11 cellular contexts compared by ENCODE assay signal in the genomic region with DNA sequence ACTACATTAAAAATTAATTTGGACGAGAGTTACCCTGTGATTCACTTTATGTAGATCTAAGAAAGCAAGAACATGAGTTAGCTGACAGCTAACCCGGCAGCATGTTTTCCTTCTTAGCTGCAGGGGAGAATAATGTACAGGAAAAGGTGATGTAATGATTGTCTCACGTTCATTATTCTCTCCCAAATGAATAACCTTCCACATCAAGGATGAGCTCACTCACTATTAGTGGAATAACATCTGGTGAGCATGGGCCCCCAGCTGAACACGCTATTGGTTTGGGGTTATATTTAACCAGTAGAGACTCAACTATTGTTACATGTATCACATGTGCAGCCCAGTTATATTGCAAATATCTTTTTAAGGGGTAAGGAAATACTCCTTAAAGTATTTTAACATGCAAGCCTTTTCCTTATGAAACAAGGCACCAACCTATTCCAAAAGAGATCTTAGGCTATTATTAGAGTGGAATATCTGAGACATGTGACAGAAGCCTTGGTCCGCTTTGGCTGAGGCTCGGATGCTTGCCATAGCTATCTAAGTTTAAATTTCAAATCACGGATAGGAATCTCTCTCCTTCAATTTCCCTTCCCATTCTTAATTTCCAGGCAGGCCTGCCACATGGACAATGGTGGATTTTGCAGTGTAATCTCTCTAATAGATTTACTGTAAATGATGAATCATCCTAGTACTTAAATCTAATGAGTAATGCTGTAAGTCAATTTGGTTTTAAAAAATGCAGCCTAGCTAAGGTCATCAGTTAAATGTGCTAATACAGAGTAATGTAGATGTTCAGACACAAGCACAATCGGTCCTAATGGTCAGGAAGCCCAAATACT.
DNase-seq lines count a peak whose midpoint lies in the region; ATAC-seq, FAIRE-seq and TF ChIP-seq lines count a peak whose summit lies in the region.
"Had no signal": no experiment of that assay in that cellular context is flagged by ENCODE, and none has a peak within 500 bp of the region (broad histone marks: within the 10 kb centered on the region; RNA-seq: fewer than 3 reads in every experiment).

No MANE protein-coding gene starts in this region.

- H3K36me3 Mint-ChIP-seq in CD4-positive, alpha-beta T cell (ENCODE audit: low read depth): no peaks in the 10 kb centered on the region

- DNase-seq in DMS 273 (lab: John Stamatoyannopoulos, UW; ENCODE audit: unreplicated experiment) (peak; percentile 68), NCI-H69 (lab: John Stamatoyannopoulos, UW) (peak; percentile 48), omental fat pad (ENCODE audit: low spot score) (no peak), NCI-H1694 treated with DMSO at 0.1 percent for 48 hours (lab: John Stamatoyannopoulos, UW) (no peak), kidney (no peak)
- no peak for DNase-seq in CD4-positive, alpha-beta T cell
- DNase-seq: activated CD4-positive, alpha-beta T cell treated with anti-CD3 and anti-CD28 coated beads for 4 hours; activated naive CD8-positive, alpha-beta T cell treated with anti-CD3 and anti-CD28 coated beads, Interleukin-2, amount 50 U/mL, for 24 hours; hippocampal formation had no signal

- no peak overlapping the region for H3K9ac ChIP-seq in kidney (ENCODE audit: low read length in 2 of 2)

- no peaks in the 10 kb centered on the region for H3K9me3 ChIP-seq in kidney (ENCODE audit: control insufficient read depth in 1 of 2, low read length in 2 of 2)
- H3K9me3 ChIP-seq in CD4-positive, alpha-beta T cell (ENCODE audit: control insufficient read depth, low read length): no peaks in the 10 kb centered on the region

- H3K9me3 Mint-ChIP-seq in CD4-positive, alpha-beta T cell: no peaks in the 10 kb centered on the region
- H3K9me3 Mint-ChIP-seq: activated naive CD8-positive, alpha-beta T cell treated with anti-CD3 and anti-CD28 coated beads, Interleukin-2, amount 50 U/mL, for 24 hours had no signal

- CTCF ChIA-PET in CD4-positive, alpha-beta T cell (lab: Charles Lee): no interaction called here

- H3K27me3 Mint-ChIP-seq in CD4-positive, alpha-beta T cell: no peaks in the 10 kb centered on the region

- no peaks in the 10 kb centered on the region for H3K4me1 ChIP-seq in kidney (ENCODE audit: control insufficient read depth in 1 of 2, insufficient read depth in 1 of 2, low read depth in 1 of 2, low read length in 2 of 2)

- no peaks in the 10 kb centered on the region for H3K4me1 Mint-ChIP-seq in CD4-positive, alpha-beta T cell (ENCODE audit: low read depth)

- no peak overlapping the region for H3K27ac Mint-ChIP-seq in CD4-positive, alpha-beta T cell
- H3K27ac Mint-ChIP-seq: activated naive CD8-positive, alpha-beta T cell treated with anti-CD3 and anti-CD28 coated beads, Interleukin-2, amount 50 U/mL, for 24 hours had no signal

- no peak overlapping the region for H3K27ac ChIP-seq in kidney (ENCODE audit: low read depth in 2 of 2, low read length in 2 of 2)
- H3K27ac ChIP-seq in CD4-positive, alpha-beta T cell (ENCODE audit: low read depth, low read length): no peak overlapping the region

- H3K4me3 Mint-ChIP-seq in CD4-positive, alpha-beta T cell: no peak overlapping the region
- H3K4me3 Mint-ChIP-seq: activated naive CD8-positive, alpha-beta T cell treated with anti-CD3 and anti-CD28 coated beads, Interleukin-2, amount 50 U/mL, for 24 hours had no signal

- FAIRE-seq in kidney (lab: Jason Lieb, UNC): no peak

- no peak for TF ChIP-seq CTCF in omental fat pad (IDR thresholded peaks at IDR 0.05)
- no peak for TF ChIP-seq CTCF in kidney (IDR thresholded peaks at IDR 0.05; ENCODE audit: borderline replicate concordance, extremely low read depth, insufficient read depth)
- TF ChIP-seq CTCF in CD4-positive, alpha-beta T cell (IDR thresholded peaks at IDR 0.05): no peak

- intact Hi-C loops in kidney (cut with DNase I): no loop called here
- intact Hi-C loops in CD4-positive, alpha-beta T cell (cut with DNase I, micrococcal nuclease): no loop called here

- H3K27me3 ChIP-seq in CD4-positive, alpha-beta T cell (ENCODE audit: control insufficient read depth, insufficient read depth, low read length): peaks cover 9% of the 10 kb centered on the region

- POLR2A ChIA-PET in CD4-positive, alpha-beta T cell (lab: Charles Lee): no interaction called here

- H3K4me3 ChIP-seq in kidney (ENCODE audit: low read length in 2 of 2): no peak overlapping the region

- ATAC-seq in esophagus mucosa (peak; percentile 86), omental fat pad (ENCODE audit: low FRiP score) (peak; percentile 81), GM18870 (IDR thresholded peaks at IDR 0.05; ENCODE audit: unreplicated experiment) (no peak)
- no peak for ATAC-seq in CD4-positive, alpha-beta T cell (ENCODE audit: poor library complexity)
- ATAC-seq: activated naive CD8-positive, alpha-beta T cell treated with anti-CD3 and anti-CD28 coated beads, Interleukin-2, amount 50 U/mL, for 24 hours had no signal

- H3K36me3 ChIP-seq in kidney (ENCODE audit: control insufficient read depth in 1 of 2, insufficient read depth in 2 of 2, low read length in 2 of 2): no peaks in the 10 kb centered on the region

Comparison
In these comparisons a context has a peak if more than half of its experiments do, and no peak if none do; other contexts are left out.
1. DNase-seq: peak in DMS 273 (single experiment) and NCI-H69 (single experiment); none in omental fat pad (single experiment), NCI-H1694 treated with DMSO at 0.1 percent for 48 hours (single experiment), kidney (single experiment) and CD4-positive, alpha-beta T cell (0 of 10).
2. ATAC-seq: peak in esophagus mucosa (single experiment) and omental fat pad (single experiment); none in GM18870 (single experiment) and CD4-positive, alpha-beta T cell (single experiment).